11 cellular contexts compared by ENCODE assay signal in genomic region chr11:12234216-12234615, GRCh38.
DNase-seq lines count a peak whose midpoint lies in the region; ATAC-seq and TF ChIP-seq lines count a peak whose summit lies in the region.
"Had no signal": no experiment of that assay in that cellular context is flagged by ENCODE, and none has a peak within 500 bp of the region (broad histone marks: within the 10 kb centered on the region; RNA-seq: fewer than 3 reads in every experiment).

No MANE protein-coding gene starts in this region.

- TF ChIP-seq POLR2A in spleen (IDR thresholded peaks at IDR 0.05), result no peak

- peaks cover 23% of the 10 kb centered on the region for H3F3A ChIP-seq in smooth muscle cell (ENCODE audit: low read depth)

- peaks cover 7% of the 10 kb centered on the region for H3K4me1 ChIP-seq in smooth muscle cell (ENCODE audit: low read depth)
- H3K4me1 ChIP-seq in spleen, result peaks cover 0 to 20% (median 13%) of the 10 kb centered on the region in 6 donors
- H3K4me1 ChIP-seq: parathyroid adenoma had no signal

- H3K4me2 ChIP-seq in smooth muscle cell, result no peak overlapping the region

- TF ChIP-seq CTCF in smooth muscle cell (IDR thresholded peaks at IDR 0.05; ENCODE audit: borderline replicate concordance, insufficient read depth, poor library complexity, severe bottlenecking), result no peak
- no peak for TF ChIP-seq CTCF in spleen (IDR thresholded peaks at IDR 0.05 in 8 of 11, conservative IDR thresholded peaks at IDR 0.05 in 3 of 11)

- H3K9me3 ChIP-seq in smooth muscle cell (replicated peaks; ENCODE audit: low read depth) (no peaks in the 10 kb centered on the region), spleen (no peaks in the 10 kb centered on the region)

- H3K36me3 Mint-ChIP-seq in T-helper 2 cell treated with Interferon-gamma antibody and Interleukin-4, amounts not matched to agents 5 μg/mL and 100 μg/mL, for 36 hours (ENCODE audit: low read depth), result peaks cover 50% of the 10 kb centered on the region
- peaks cover 48% of the 10 kb centered on the region for H3K36me3 Mint-ChIP-seq in activated CD8-positive, alpha-beta T cell treated with anti-CD3 and anti-CD28 coated beads, Interleukin-2, amount 10 ng/mL, durations not matched to agents 7 days and 5 days (ENCODE audit: low read depth)

- CTCF ChIA-PET in activated CD8-positive, alpha-beta T cell treated with anti-CD3 and anti-CD28 coated beads, Interleukin-2, amount 10 ng/mL, durations not matched to agents 7 days and 5 days (lab: Charles Lee), result interaction anchor here (1.2 to 6.3 kb wide), 8 partner anchors 9 to 182 kb away, joined by 3 to 96 read pairs (median 10); no protein-coding TSS in a partner anchor

- H3K4me3 ChIP-seq in smooth muscle cell (no peak overlapping the region), spleen (no peak overlapping the region)

- H3K27ac Mint-ChIP-seq in T-helper 2 cell treated with Interferon-gamma antibody and Interleukin-4, amounts not matched to agents 5 μg/mL and 100 μg/mL, for 36 hours, result peak overlapping the region; percentile 79
- H3K27ac Mint-ChIP-seq in activated CD8-positive, alpha-beta T cell treated with anti-CD3 and anti-CD28 coated beads, Interleukin-2, amount 10 ng/mL, durations not matched to agents 7 days and 5 days, result peak overlapping the region; percentile 72

- H3K27me3 ChIP-seq in smooth muscle cell (ENCODE audit: low read depth), result no peaks in the 10 kb centered on the region
- no peaks in the 10 kb centered on the region for H3K27me3 ChIP-seq in spleen (replicated peaks in 1 of 7)

- H3K9ac ChIP-seq in smooth muscle cell (ENCODE audit: low read depth), result no peak overlapping the region
- H3K9ac ChIP-seq: parathyroid adenoma had no signal

- intact Hi-C loops in spleen (cut with DNase I; ENCODE audit: low total_unique reads), result no loop called here

- H3K4me1 Mint-ChIP-seq in T-helper 2 cell treated with Interferon-gamma antibody and Interleukin-4, amounts not matched to agents 5 μg/mL and 100 μg/mL, for 36 hours (ENCODE audit: low read depth), result peaks cover 44% of the 10 kb centered on the region
- H3K4me1 Mint-ChIP-seq in activated CD8-positive, alpha-beta T cell treated with anti-CD3 and anti-CD28 coated beads, Interleukin-2, amount 10 ng/mL, durations not matched to agents 7 days and 5 days (ENCODE audit: low read depth), result peaks cover 36% of the 10 kb centered on the region

- no peaks in the 10 kb centered on the region for H4K20me1 ChIP-seq in smooth muscle cell (ENCODE audit: low read depth)

- 50% methylated on average over 1 of the region's 1 CpG for WGBS in smooth muscle cell (ENCODE audit: low lambda C conversion rate)
- WGBS in spleen, 5 donors, result 53 to 79% (median 65%) methylated on average over 1 of the region's 1 CpG

- DNase-seq in T-helper 2 cell treated with Interferon-gamma antibody and Interleukin-4, amounts not matched to agents 5 μg/mL and 100 μg/mL, for 36 hours (ENCODE audit: low spot score), result no peak
- DNase-seq in T-helper 2 cell (no peak), fibroblast of gingiva (ENCODE audit: low read depth) (peak; percentile 24), smooth muscle cell (lab: John Stamatoyannopoulos, UW; ENCODE audit: unreplicated experiment) (no peak), spleen (no peak)
- no peak for DNase-seq in activated CD8-positive, alpha-beta T cell treated with anti-CD3 and anti-CD28 coated beads, Interleukin-2, amount 10 ng/mL, durations not matched to agents 7 days and 5 days
- DNase-seq: activated effector memory CD4-positive, alpha-beta T cell treated with anti-CD3 and anti-CD28 coated beads, Interleukin-2, amount 50 U/mL, for 16 hours; DMS153 had no signal

- no peaks in the 10 kb centered on the region for H3K27me3 Mint-ChIP-seq in T-helper 2 cell treated with Interferon-gamma antibody and Interleukin-4, amounts not matched to agents 5 μg/mL and 100 μg/mL, for 36 hours (ENCODE audit: low read depth)
- no peaks in the 10 kb centered on the region for H3K27me3 Mint-ChIP-seq in activated CD8-positive, alpha-beta T cell treated with anti-CD3 and anti-CD28 coated beads, Interleukin-2, amount 10 ng/mL, durations not matched to agents 7 days and 5 days (ENCODE audit: low read depth)

- H3K36me3 ChIP-seq in smooth muscle cell (ENCODE audit: low read depth), result peaks cover 3% of the 10 kb centered on the region
- peaks cover 0 to 37% (median 0%) of the 10 kb centered on the region in 6 donors for H3K36me3 ChIP-seq in spleen

- POLR2A ChIA-PET in activated CD8-positive, alpha-beta T cell treated with anti-CD3 and anti-CD28 coated beads, Interleukin-2, amount 10 ng/mL, durations not matched to agents 7 days and 5 days (lab: Charles Lee), result interaction anchor here (1.1 kb wide), 1 partner anchor 10 kb away, joined by 3 read pairs; no protein-coding TSS in a partner anchor

- H3K27ac ChIP-seq in smooth muscle cell (ENCODE audit: low read depth), result peak overlapping the region; percentile 99
- no peak overlapping the region for H3K27ac ChIP-seq in spleen
- H3K27ac ChIP-seq: parathyroid adenoma had no signal

- H3K9me3 Mint-ChIP-seq in T-helper 2 cell treated with Interferon-gamma antibody and Interleukin-4, amounts not matched to agents 5 μg/mL and 100 μg/mL, for 36 hours, result no peaks in the 10 kb centered on the region
- H3K9me3 Mint-ChIP-seq in activated CD8-positive, alpha-beta T cell treated with anti-CD3 and anti-CD28 coated beads, Interleukin-2, amount 10 ng/mL, durations not matched to agents 7 days and 5 days (ENCODE audit: insufficient read depth), result no peaks in the 10 kb centered on the region

- H3K4me3 Mint-ChIP-seq in T-helper 2 cell treated with Interferon-gamma antibody and Interleukin-4, amounts not matched to agents 5 μg/mL and 100 μg/mL, for 36 hours, result no peak overlapping the region
- no peak overlapping the region for H3K4me3 Mint-ChIP-seq in activated CD8-positive, alpha-beta T cell treated with anti-CD3 and anti-CD28 coated beads, Interleukin-2, amount 10 ng/mL, durations not matched to agents 7 days and 5 days

- H2AFZ ChIP-seq in smooth muscle cell (ENCODE audit: low read depth), result no peak overlapping the region
- H2AFZ ChIP-seq: parathyroid adenoma had no signal

- no peak for ATAC-seq in activated CD8-positive, alpha-beta T cell treated with anti-CD3 and anti-CD28 coated beads, Interleukin-2, amount 10 ng/mL, durations not matched to agents 7 days and 5 days
- ATAC-seq in GM18502 (IDR thresholded peaks at IDR 0.05; ENCODE audit: poor library complexity, unreplicated experiment) (no peak), GM21447 (IDR thresholded peaks at IDR 0.05; ENCODE audit: unreplicated experiment) (no peak)

- H3K79me2 ChIP-seq in smooth muscle cell (ENCODE audit: low read depth), result no peaks in the 10 kb centered on the region
- H3K79me2 ChIP-seq: parathyroid adenoma had no signal
